ENCODE assay signal across 8 cellular contexts in genomic region chr10:96395931-96396877, GRCh38. TPM values are rescaled to one million over a fixed set of nuclear protein-coding genes. Genes with fewer than 3 reads are reported as not detected.
A peak's percentile ranks its signal among the peaks of the same experiment; 100 is the strongest.
DNase-seq lines count a peak whose midpoint lies in the region; ATAC-seq and TF ChIP-seq lines count a peak whose summit lies in the region.

No MANE protein-coding gene starts in this region.

- 25 to 26% methylated on average over 24 of the region's 24 CpGs for WGBS in lung, 2 donors

- intact Hi-C loops in dorsolateral prefrontal cortex (cut with DNase I), result loop anchor here (1.0 to 10.0 kb wide), 8 partner anchors 76 to 816 kb away; partner anchors contain the start of genes TLL2 (in 2 of the 2) and TM9SF3 (in 1 of the 2)

- DNase-seq in AG10803 (ENCODE audit: low read depth) (peak; percentile 75), NCI-H2196 (lab: John Stamatoyannopoulos, UW; ENCODE audit: unreplicated experiment) (peak; percentile 21), dorsolateral prefrontal cortex (peak; percentile 66 to 85 (median 74)), lung (ENCODE audit: low spot score) (peak; percentile 56), mesenteric fat pad (ENCODE audit: low spot score) (no peak)
- DNase-seq in activated CD4-positive, alpha-beta T cell treated with anti-CD3 and anti-CD28 coated beads, Interleukin-2, amount 50 U/mL, for 24 hours (ENCODE audit: low read depth in 1 of 2, low spot score in 1 of 2), result peak; percentile 30 to 44
- DNase-seq in stimulated activated CD8-positive, alpha-beta memory T cell treated with anti-CD3 and anti-CD28 coated beads, Interleukin-12 subunit alpha, Interleukin-12 subunit beta, amount 100 ng/mL, for 4 hours (ENCODE audit: low read depth), result peak; percentile 17

- ATAC-seq in GM18867 (IDR thresholded peaks at IDR 0.05; ENCODE audit: unreplicated experiment), result peak; percentile 49
- ATAC-seq in lung (ENCODE audit: insufficient read depth, low FRiP score), result peak; percentile 83

- TF ChIP-seq CTCF in AG10803 (conservative IDR thresholded peaks at IDR 0.05; ENCODE audit: low read length) (peak; percentile 79), dorsolateral prefrontal cortex (IDR thresholded peaks at IDR 0.05 in 54 of 56, conservative IDR thresholded peaks at IDR 0.05 in 2 of 56; ENCODE audit: low read depth in 1 of 56, partially characterized antibody in 56 of 56) (peak; percentile 71 to 97 (median 94)), lung (IDR thresholded peaks at IDR 0.05; ENCODE audit: control extremely low read depth, extremely low read depth) (peak; percentile 83)

- H3K27ac ChIP-seq in dorsolateral prefrontal cortex (no peak overlapping the region), lung (ENCODE audit: low read depth in 1 of 2, low read length in 1 of 2) (no peak overlapping the region)

- H3K36me3 ChIP-seq in lung (ENCODE audit: control insufficient read depth in 2 of 2, insufficient read depth in 2 of 2, low read length in 2 of 2), result no peaks in the 10 kb centered on the region

- H3K9me3 ChIP-seq in lung (ENCODE audit: control insufficient read depth in 2 of 2, insufficient read depth in 1 of 2, low read length in 1 of 2), result no peaks in the 10 kb centered on the region

- peaks cover 0 to 6% of the 10 kb centered on the region in 2 donors for H3K4me1 ChIP-seq in lung (ENCODE audit: control insufficient read depth in 2 of 2, insufficient read depth in 2 of 2, low read length in 2 of 2)

- H3K27me3 ChIP-seq in dorsolateral prefrontal cortex (peaks cover 0 to 9% (median 0%) of the 10 kb centered on the region in 45 donors), lung (ENCODE audit: control insufficient read depth, insufficient read depth) (no peaks in the 10 kb centered on the region)

- H3K4me3 ChIP-seq in AG10803 (ENCODE audit: low read length), result no peak overlapping the region
- H3K4me3 ChIP-seq in dorsolateral prefrontal cortex, result peak overlapping the region in 7 of 59 donors; percentile 3 to 45 (median 17)
- no peak overlapping the region for H3K4me3 ChIP-seq in lung

RNA-seq across cellular contexts. Expression of gene OPALIN, which starts 37.4 kb away (rescaled TPM):
- total RNA-seq in dorsolateral prefrontal cortex, result 100 to 1,000 TPM in 24 of 120 experiments, 10 to 100 TPM in 94, 1 to 10 TPM in 2; 4.3 to 287 (median 60.3) TPM
- not detected for total RNA-seq in lung
- polyA plus RNA-seq in lung, result not detected
- not detected for total RNA-seq in mesenteric fat pad
